In genomic region chr3:156554842-156555687, GRCh38 we compare ENCODE assay signal across 8 cellular contexts. TPM values are rescaled to one million over a fixed set of nuclear protein-coding genes. Genes with fewer than 3 reads are reported as not detected.
DNase-seq lines count a peak whose midpoint lies in the region; ATAC-seq, FAIRE-seq and TF ChIP-seq lines count a peak whose summit lies in the region.

TSS of gene SSR3 (minus strand) at chr3:156555117. CDS start at chr3:156555089, 28 bp downstream.

- no peaks in the 10 kb centered on the region for H3K9me3 ChIP-seq in HepG2 (ENCODE audit: low read length)

- H3K4me1 Mint-ChIP-seq in activated CD4-positive, alpha-beta memory T cell treated with anti-CD3 and anti-CD28 coated beads for 36 hours (ENCODE audit: low read depth), result peaks cover 46% of the 10 kb centered on the region

- TF ChIP-seq CTCF in HepG2 (CRISPR knock-in tag; IDR thresholded peaks at IDR 0.05), result no peak

- peaks cover 38% of the 10 kb centered on the region for H3K4me1 ChIP-seq in HepG2 (ENCODE audit: insufficient read depth, low read length)

- H3K4me2 ChIP-seq in HepG2 (ENCODE audit: low read depth, low read length), result peak within 1 kb of the TSS; percentile 79

- TF ChIP-seq EP300 in HepG2 (IDR thresholded peaks at IDR 0.05; ENCODE audit: low read depth in 2 of 2, low read length in 2 of 2), result peak in 1 of 2 experiments; percentile 35; a peak in 2 of 4 replicates
- 0 out of 2 replicates have a peak, but pooled peaks have one; percentile 3 for TF ChIP-seq EP300 in HepG2 (CRISPR knock-in tag; IDR thresholded peaks at IDR 0.05; ENCODE audit: borderline replicate concordance)

- H3K27ac ChIP-seq in HepG2 (ENCODE audit: extremely low read length, insufficient read depth, low read length), result peak within 1 kb of the TSS; percentile 94

- H3K4me3 ChIP-seq in HepG2 (replicated peaks in 1 of 3; ENCODE audit: insufficient read depth in 1 of 3, low read depth in 2 of 3, low read length in 3 of 3), result peak within 1 kb of the TSS; percentile 85 to 100 (median 91)

- no peak; the same call in 1 of the 2 replicates for TF ChIP-seq RAD21 in HepG2 (CRISPR knock-in tag; IDR thresholded peaks at IDR 0.05)

- peak within 1 kb of the TSS; percentile 88 for H3K27ac Mint-ChIP-seq in activated CD4-positive, alpha-beta memory T cell treated with anti-CD3 and anti-CD28 coated beads for 36 hours

- DNase-seq in CD1c-positive myeloid dendritic cell (ENCODE audit: extremely low spot score), result peak; percentile 100
- DNase-seq in NCI-H82 treated with DMSO at 0.1 percent for 48 hours (lab: John Stamatoyannopoulos, UW; ENCODE audit: unreplicated experiment), result peak; percentile 96
- peak; percentile 99 for DNase-seq in activated CD4-positive, alpha-beta memory T cell treated with anti-CD3 and anti-CD28 coated beads for 36 hours
- peak; percentile 99 to 100 for DNase-seq in dermis microvascular lymphatic vessel endothelial cell (ENCODE audit: low read depth in 2 of 2)
- peak; percentile 96 for DNase-seq in HepG2 (ENCODE audit: low spot score)
- DNase-seq in stimulated activated CD4-positive, alpha-beta T cell treated with anti-CD3 and anti-CD28 coated beads, Interleukin-4, amount 100 ng/mL, for 1 hour, result peak; percentile 99

- FAIRE-seq in HepG2 (lab: Jason Lieb, UNC), result peak; percentile 83

- CTCF ChIA-PET in activated CD4-positive, alpha-beta memory T cell treated with anti-CD3 and anti-CD28 coated beads for 36 hours (lab: Charles Lee), result interaction anchor here (0.7 to 4.3 kb wide), 18 partner anchors 11 to 593 kb away, joined by 3 to 38 read pairs (median 4); partner anchors contain the start of genes LEKR1 and TIPARP
- CTCF ChIA-PET in HepG2 (lab: Yijun Ruan, JAX; ENCODE audit: low intra/inter-chr PET ratio, low total read pairs), result no interaction called here

- no TSS peak for BruUV-seq in HepG2 (replicated peaks; lab: Mats Ljungman, UMichigan)

- H3K27me3 Mint-ChIP-seq in activated CD4-positive, alpha-beta memory T cell treated with anti-CD3 and anti-CD28 coated beads for 36 hours, result no peaks in the 10 kb centered on the region

- H3K9ac ChIP-seq in HepG2 (ENCODE audit: insufficient read depth, low read depth, low read length), result peak within 1 kb of the TSS; percentile 98

- peaks cover 49% of the 10 kb centered on the region for H3K79me2 ChIP-seq in HepG2 (ENCODE audit: insufficient read depth, low read length)

- peak within 1 kb of the TSS; percentile 75 for H2AFZ ChIP-seq in HepG2 (ENCODE audit: low read length)

- peak; percentile 99 for ATAC-seq in GM19438 (IDR thresholded peaks at IDR 0.05; ENCODE audit: low read depth, unreplicated experiment)
- ATAC-seq in HG03575 (IDR thresholded peaks at IDR 0.05; ENCODE audit: extremely low read depth, insufficient number of reproducible peaks, low FRiP score, unreplicated experiment), result peak; percentile 90
- ATAC-seq in HepG2, result peak; percentile 99

- H3K36me3 Mint-ChIP-seq in activated CD4-positive, alpha-beta memory T cell treated with anti-CD3 and anti-CD28 coated beads for 36 hours, result peaks cover 36% of the 10 kb centered on the region

- in situ Hi-C loops in HepG2 (cut with HindIII; ENCODE audit: extremely low pct_ligation_motif_present, low pct_unique_long_range_greater_than_20kb), result loop anchor here (10.0 kb wide), 1 partner anchor 120 kb away; the partner anchor contains the start of gene TIPARP

- H3K9me3 Mint-ChIP-seq in activated CD4-positive, alpha-beta memory T cell treated with anti-CD3 and anti-CD28 coated beads for 36 hours, result no peaks in the 10 kb centered on the region

- H4K20me1 ChIP-seq in HepG2 (ENCODE audit: insufficient read depth, low read length), result peaks cover 8% of the 10 kb centered on the region; the same call in 1 of the 2 replicates

- peak within 1 kb of the TSS; percentile 97 for H3K4me3 Mint-ChIP-seq in activated CD4-positive, alpha-beta memory T cell treated with anti-CD3 and anti-CD28 coated beads for 36 hours

- intact Hi-C loops in activated CD4-positive, alpha-beta memory T cell treated with anti-CD3 and anti-CD28 coated beads for 36 hours (cut with micrococcal nuclease), result loop anchor here (1.0 to 10.0 kb wide), 7 partner anchors 71 to 700 kb away; partner anchors contain the start of genes SLC33A1 and TIPARP
- intact Hi-C loops in HepG2 (cut with micrococcal nuclease; ENCODE audit: unreplicated experiment), result loop anchor here (1.0 kb wide), 2 partner anchors 119 to 582 kb away; partner anchors contain the start of gene TIPARP

- POLR2A ChIA-PET in activated CD4-positive, alpha-beta memory T cell treated with anti-CD3 and anti-CD28 coated beads for 36 hours (lab: Charles Lee), result interaction anchor here (0.8 to 2.6 kb wide), 12 partner anchors 11 to 619 kb away, joined by 3 to 15 read pairs (median 7); partner anchors contain the start of genes CCNL1 and TIPARP
- POLR2A ChIA-PET in HepG2 (lab: Yijun Ruan, JAX), result interaction anchor here (0.9 to 3.3 kb wide), 16 partner anchors 8 to 620 kb away, joined by 3 to 20 read pairs (median 6); partner anchors contain the start of genes CCNL1 and TIPARP

- 37% methylated on average over 21 of the region's 60 CpGs for WGBS in HepG2 (ENCODE audit: low lambda C conversion rate)

- peak; percentile 88 to 98 for TF ChIP-seq POLR2A in HepG2 (IDR thresholded peaks at IDR 0.05; ENCODE audit: insufficient read depth in 1 of 2, low read depth in 2 of 2, low read length in 2 of 2)

- no peaks in the 10 kb centered on the region; a peak in 2 of 5 replicates for H3K27me3 ChIP-seq in HepG2 (ENCODE audit: control insufficient read depth in 1 of 2, insufficient read depth in 2 of 2, low read length in 2 of 2)

- peaks cover 3 to 23% of the 10 kb centered on the region in 2 experiments; a peak in 3 of 5 replicates for H3K36me3 ChIP-seq in HepG2 (replicated peaks in 1 of 2; ENCODE audit: control insufficient read depth in 1 of 2, insufficient read depth in 2 of 2, low read length in 2 of 2)

TF ChIP-seq in HepG2, 621 proteins besides CTCF, POLR2A, EP300 and RAD21 (continues in another document):
- TF ChIP-seq ZNF747 (CRISPR knock-in tag; IDR thresholded peaks at IDR 0.05; ENCODE audit: borderline replicate concordance), result 0 out of 2 replicates have a peak, but pooled peaks have one; percentile 39
- no peak for TF ChIP-seq BCLAF1 (IDR thresholded peaks at IDR 0.05)
- TF ChIP-seq SALL1 (CRISPR knock-in tag; IDR thresholded peaks at IDR 0.05), result peak; percentile 75; the same call in 1 of the 2 replicates
- TF ChIP-seq ZNF558 (CRISPR knock-in tag; IDR thresholded peaks at IDR 0.05; ENCODE audit: borderline replicate concordance), result no peak; the same call in 1 of the 2 replicates
- no peak for TF ChIP-seq ZNF136 (CRISPR knock-in tag; IDR thresholded peaks at IDR 0.05; ENCODE audit: low read depth)
- TF ChIP-seq ZBTB1 (CRISPR knock-in tag; IDR thresholded peaks at IDR 0.05; ENCODE audit: borderline replicate concordance), result no peak

RNA-seq across cellular contexts. Expression of gene SSR3, which starts in this region (rescaled TPM):
- 100 to 1,000 TPM; 162 to 170 TPM for total RNA-seq in activated CD4-positive, alpha-beta memory T cell treated with anti-CD3 and anti-CD28 coated beads for 36 hours
- total RNA-seq in dermis microvascular lymphatic vessel endothelial cell (157 and 161 TPM in 2 replicates), HepG2 (2016; rRNA removed; fragmentation: Illumina TruSeq; extraction: Trizol) (268 and 325 TPM in 2 replicates)
- total RNA-seq in HepG2 (2016; cell fraction: cytosol; rRNA removed; fragmentation: Illumina TruSeq; extraction: Trizol; ENCODE audit: low read depth), result 126 and 142 TPM in 2 replicates
- total RNA-seq in HepG2 (2016; cell fraction: insoluble cytoplasmic fraction; rRNA removed; fragmentation: Illumina TruSeq; extraction: Trizol), result 268 and 325 TPM in 2 replicates
- 216 and 243 TPM in 2 replicates for total RNA-seq in HepG2 (2016; cell fraction: membrane; rRNA removed; fragmentation: Illumina TruSeq; extraction: Trizol)
- total RNA-seq in HepG2 (2016; cell fraction: nucleus; rRNA removed; fragmentation: Illumina TruSeq; extraction: Trizol), result 248 and 272 TPM in 2 replicates
- 202 and 229 TPM in 2 replicates for polyA plus RNA-seq in HepG2 (2011; rRNA removed)
- polyA plus RNA-seq in HepG2 (2011; cell fraction: cytosol; rRNA removed), result 132 and 137 TPM in 2 replicates
- 32.0 and 34.3 TPM in 2 replicates for polyA plus RNA-seq in HepG2 (2011; cell fraction: nucleus; rRNA removed)
- polyA plus RNA-seq in HepG2 (2012), result 207 and 230 TPM in 2 replicates
- 127 and 140 TPM in 2 replicates for polyA plus RNA-seq in HepG2 (2016; cell fraction: cytosol; fragmentation: Illumina TruSeq; extraction: Trizol; ENCODE audit: low read depth)
- 171 and 180 TPM in 2 replicates for polyA plus RNA-seq in HepG2 (2016; cell fraction: insoluble cytoplasmic fraction; fragmentation: Illumina TruSeq; extraction: Trizol; ENCODE audit: low read depth)
- 172 and 176 TPM in 2 replicates for polyA plus RNA-seq in HepG2 (2016; cell fraction: membrane; fragmentation: Illumina TruSeq; extraction: Trizol; ENCODE audit: low read depth)
- 261 and 267 TPM in 2 replicates for polyA plus RNA-seq in HepG2 (2016; cell fraction: nucleus; fragmentation: Illumina TruSeq; extraction: Trizol; ENCODE audit: insufficient read depth, low read depth)
- polyA minus RNA-seq in HepG2 (2011; rRNA and poly(A)+ RNA removed; ENCODE audit: low replicate concordance), result 489 and 620 TPM in 2 replicates
- 126 and 129 TPM in 2 replicates for polyA minus RNA-seq in HepG2 (2011; cell fraction: cytosol; rRNA and poly(A)+ RNA removed)
- 155 and 165 TPM in 2 replicates for polyA minus RNA-seq in HepG2 (2011; cell fraction: nucleus; rRNA and poly(A)+ RNA removed)

Comparison
In these comparisons a context has a peak if more than half of its experiments do, and no peak if none do; other contexts are left out.
1. Peak in every context shown above with its lines: DNase-seq, ATAC-seq, H3K4me3 ChIP-seq and H3K27ac ChIP-seq.